15 cellular contexts compared by ENCODE assay signal in the genomic region with DNA sequence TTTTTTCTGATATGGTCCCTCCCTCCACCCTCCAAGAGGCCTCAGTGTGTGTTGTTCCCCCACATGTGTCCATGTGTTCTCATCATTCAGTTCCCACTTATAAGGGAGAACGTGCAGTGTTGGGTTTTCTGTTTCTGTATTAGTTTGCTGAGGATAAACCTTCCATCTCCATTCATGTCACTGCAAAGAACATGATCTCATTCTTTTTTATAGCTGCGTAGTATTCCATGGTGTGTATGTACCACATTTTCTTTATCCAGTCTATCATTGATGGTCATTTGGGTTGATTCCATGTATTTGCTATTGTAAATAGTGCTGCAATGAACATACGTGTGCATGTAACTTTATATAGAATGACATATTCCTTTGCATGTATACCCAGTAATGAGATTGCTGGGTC. TPM values are rescaled to one million over a fixed set of nuclear protein-coding genes. Genes with fewer than 3 reads are reported as not detected.
"Had no signal": no experiment of that assay in that cellular context is flagged by ENCODE, and none has a peak within 500 bp of the region (broad histone marks: within the 10 kb centered on the region; RNA-seq: fewer than 3 reads in every experiment).

No MANE protein-coding gene starts in this region.

RNA-seq across cellular contexts. Expression of a gene that starts 19.9 kb away (rescaled TPM):
- total RNA-seq: activated B cell treated with CpG ODN at 0.5 μM for 24 hours; activated CD4-positive, alpha-beta memory T cell treated with anti-CD3 and anti-CD28 coated beads for 36 hours; activated CD4-positive, alpha-beta memory T cell treated with anti-CD3 and anti-CD28 coated beads, Interleukin-2, amount 10 ng/mL, durations not matched to agents 7 days and 5 days; activated CD4-positive, alpha-beta T cell treated with anti-CD3 and anti-CD28 coated beads for 36 hours; activated CD4-positive, alpha-beta T cell treated with anti-CD3 and anti-CD28 coated beads, Interleukin-2, amount 10 ng/mL, durations not matched to agents 24 days and 14 days; activated CD4-positive, alpha-beta T cell treated with anti-CD3 and anti-CD28 coated beads, Interleukin-2, amount 10 ng/mL, durations not matched to agents 7 days and 5 days; activated CD8-positive, alpha-beta memory T cell treated with anti-CD3 and anti-CD28 coated beads for 36 hours; activated CD8-positive, alpha-beta memory T cell treated with anti-CD3 and anti-CD28 coated beads, Interleukin-2, amount 10 ng/mL, durations not matched to agents 7 days and 5 days; activated CD8-positive, alpha-beta T cell treated with anti-CD3 and anti-CD28 coated beads for 36 hours; activated CD8-positive, alpha-beta T cell treated with anti-CD3 and anti-CD28 coated beads, Interleukin-2, amount 10 ng/mL, durations not matched to agents 7 days and 5 days; T-cell; T-helper 1 cell treated with Interleukin-12 subunit alpha and Interleukin-12 subunit beta and Interleukin-4 antibody, amounts not matched to agents 30 ng/mL and 1 ng/mL, for 36 hours; T-helper 17 cell; T-helper 2 cell treated with Interferon-gamma antibody and Interleukin-4, amounts not matched to agents 100 ng/mL and 5 ng/mL, for 36 hours; WTC11 had no signal

RNA-seq across cellular contexts. Expression of a gene that starts 25.4 kb away (rescaled TPM):
- total RNA-seq: activated B cell treated with CpG ODN at 0.5 μM for 24 hours; activated CD4-positive, alpha-beta memory T cell treated with anti-CD3 and anti-CD28 coated beads for 36 hours; activated CD4-positive, alpha-beta memory T cell treated with anti-CD3 and anti-CD28 coated beads, Interleukin-2, amount 10 ng/mL, durations not matched to agents 7 days and 5 days; activated CD4-positive, alpha-beta T cell treated with anti-CD3 and anti-CD28 coated beads for 36 hours; activated CD4-positive, alpha-beta T cell treated with anti-CD3 and anti-CD28 coated beads, Interleukin-2, amount 10 ng/mL, durations not matched to agents 24 days and 14 days; activated CD4-positive, alpha-beta T cell treated with anti-CD3 and anti-CD28 coated beads, Interleukin-2, amount 10 ng/mL, durations not matched to agents 7 days and 5 days; activated CD8-positive, alpha-beta memory T cell treated with anti-CD3 and anti-CD28 coated beads for 36 hours; activated CD8-positive, alpha-beta memory T cell treated with anti-CD3 and anti-CD28 coated beads, Interleukin-2, amount 10 ng/mL, durations not matched to agents 7 days and 5 days; activated CD8-positive, alpha-beta T cell treated with anti-CD3 and anti-CD28 coated beads for 36 hours; activated CD8-positive, alpha-beta T cell treated with anti-CD3 and anti-CD28 coated beads, Interleukin-2, amount 10 ng/mL, durations not matched to agents 7 days and 5 days; T-cell; T-helper 1 cell treated with Interleukin-12 subunit alpha and Interleukin-12 subunit beta and Interleukin-4 antibody, amounts not matched to agents 30 ng/mL and 1 ng/mL, for 36 hours; T-helper 17 cell; T-helper 2 cell treated with Interferon-gamma antibody and Interleukin-4, amounts not matched to agents 100 ng/mL and 5 ng/mL, for 36 hours; WTC11 had no signal
